ENCODE assay signal across 10 cellular contexts in the genomic region with DNA sequence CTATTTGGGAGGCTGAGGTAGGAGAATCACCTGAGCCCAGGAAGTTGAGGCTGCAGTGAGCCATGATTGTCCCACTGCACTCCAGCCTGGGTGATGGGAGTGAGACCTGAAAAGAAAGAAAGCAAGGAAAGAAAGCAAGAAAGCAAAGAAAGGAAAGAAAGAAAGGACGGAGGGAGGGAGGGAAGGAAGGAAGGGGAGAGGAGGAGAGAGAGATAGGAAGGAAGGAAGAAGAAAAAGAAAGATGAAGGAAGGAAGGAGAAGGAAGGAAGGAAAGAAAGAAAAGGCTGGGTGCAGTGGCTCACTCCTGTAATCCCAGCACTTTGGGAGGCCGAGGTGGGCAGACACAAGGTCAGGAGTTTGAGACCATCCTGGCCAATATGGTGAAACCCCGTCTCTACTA. TPM values are rescaled to one million over a fixed set of nuclear protein-coding genes. Genes with fewer than 3 reads are reported as not detected.
DNase-seq lines count a peak whose midpoint lies in the region; ATAC-seq and TF ChIP-seq lines count a peak whose summit lies in the region.
"Not testable (repeated sequence)": the region's sequence is repeated elsewhere in the genome, so short reads cannot be mapped to it uniquely, and the experiment has no call there.
"Had no signal": no experiment of that assay in that cellular context is flagged by ENCODE, and none has a peak within 500 bp of the region (broad histone marks: within the 10 kb centered on the region; RNA-seq: fewer than 3 reads in every experiment).

No MANE protein-coding gene starts in this region.

- CTCF ChIA-PET in T-cell (lab: Charles Lee), result not testable (repeated sequence)
- CTCF ChIA-PET in activated CD4-positive, alpha-beta memory T cell treated with anti-CD3 and anti-CD28 coated beads, Interleukin-2, amount 10 ng/mL, durations not matched to agents 7 days and 5 days (lab: Charles Lee), result interaction anchor here (1.5 to 3.1 kb wide), 3 partner anchors 28 to 151 kb away, joined by 6 to 20 read pairs (median 7); a partner anchor contains a TSS
- CTCF ChIA-PET in activated naive CD4-positive, alpha-beta T cell treated with anti-CD3 and anti-CD28 coated beads for 36 hours (lab: Charles Lee), result interaction anchor here (0.8 to 1.4 kb wide), 3 partner anchors 27 to 32 kb away, joined by 3 to 6 read pairs (median 3); a partner anchor contains a TSS

- not testable (repeated sequence) for DNase-seq in CD14-positive monocyte (ENCODE audit: low spot score); T-cell; activated CD4-positive, alpha-beta memory T cell treated with anti-CD3 and anti-CD28 coated beads, Interleukin-2, amount 10 ng/mL, durations not matched to agents 7 days and 5 days; activated naive CD4-positive, alpha-beta T cell treated with anti-CD3 and anti-CD28 coated beads for 36 hours; natural killer cell treated with Interleukin-12 subunit alpha and Interleukin-12 subunit beta and Interleukin-15 and Interleukin-18, amount 100 ng/mL, for 72 hours (ENCODE audit: low spot score)

- not testable (repeated sequence) for H3K9me3 Mint-ChIP-seq in CD14-positive monocyte; T-cell; activated CD4-positive, alpha-beta memory T cell treated with anti-CD3 and anti-CD28 coated beads, Interleukin-2, amount 10 ng/mL, durations not matched to agents 7 days and 5 days; activated naive CD4-positive, alpha-beta T cell treated with anti-CD3 and anti-CD28 coated beads for 36 hours; dendritic cell treated with granulocyte-macrophage colony-stimulating factor and Interleukin-4, amounts not matched to agents 40 ng/mL and 50 ng/mL, for 4 days; natural killer cell treated with Interleukin-12 subunit alpha and Interleukin-12 subunit beta and Interleukin-15 and Interleukin-18, amount 100 ng/mL, for 72 hours

- not testable (repeated sequence) for TF ChIP-seq CTCF in CD14-positive monocyte (IDR thresholded peaks at IDR 0.05)

- peaks cover 59 to 79% of the 10 kb centered on the region in 2 donors for H3K36me3 Mint-ChIP-seq in CD14-positive monocyte
- peaks cover 61% of the 10 kb centered on the region for H3K36me3 Mint-ChIP-seq in T-cell
- H3K36me3 Mint-ChIP-seq in activated CD4-positive, alpha-beta memory T cell treated with anti-CD3 and anti-CD28 coated beads, Interleukin-2, amount 10 ng/mL, durations not matched to agents 7 days and 5 days (ENCODE audit: low read depth), result peaks cover 86% of the 10 kb centered on the region
- H3K36me3 Mint-ChIP-seq in activated naive CD4-positive, alpha-beta T cell treated with anti-CD3 and anti-CD28 coated beads for 36 hours (ENCODE audit: low read depth), result peaks cover 54% of the 10 kb centered on the region
- H3K36me3 Mint-ChIP-seq in dendritic cell treated with granulocyte-macrophage colony-stimulating factor and Interleukin-4, amounts not matched to agents 40 ng/mL and 50 ng/mL, for 4 days (ENCODE audit: low read depth), result peaks cover 58% of the 10 kb centered on the region
- peaks cover 55% of the 10 kb centered on the region for H3K36me3 Mint-ChIP-seq in natural killer cell treated with Interleukin-12 subunit alpha and Interleukin-12 subunit beta and Interleukin-15 and Interleukin-18, amount 100 ng/mL, for 72 hours

- H3K27ac Mint-ChIP-seq in CD14-positive monocyte (peak overlapping the region in 6 of 7 donors; percentile 4 to 80 (median 42)), T-cell (peak overlapping the region; percentile 84 to 85)
- peak overlapping the region; percentile 66 for H3K27ac Mint-ChIP-seq in activated CD4-positive, alpha-beta memory T cell treated with anti-CD3 and anti-CD28 coated beads, Interleukin-2, amount 10 ng/mL, durations not matched to agents 7 days and 5 days
- H3K27ac Mint-ChIP-seq in activated naive CD4-positive, alpha-beta T cell treated with anti-CD3 and anti-CD28 coated beads for 36 hours, result peak overlapping the region; percentile 37
- H3K27ac Mint-ChIP-seq in dendritic cell treated with granulocyte-macrophage colony-stimulating factor and Interleukin-4, amounts not matched to agents 40 ng/mL and 50 ng/mL, for 4 days, result peak overlapping the region; percentile 78
- H3K27ac Mint-ChIP-seq in natural killer cell treated with Interleukin-12 subunit alpha and Interleukin-12 subunit beta and Interleukin-15 and Interleukin-18, amount 100 ng/mL, for 72 hours, result peak overlapping the region; percentile 94 to 95

- H3K27me3 Mint-ChIP-seq in CD14-positive monocyte (ENCODE audit: low read depth in 3 of 3); T-cell; activated CD4-positive, alpha-beta memory T cell treated with anti-CD3 and anti-CD28 coated beads, Interleukin-2, amount 10 ng/mL, durations not matched to agents 7 days and 5 days; activated naive CD4-positive, alpha-beta T cell treated with anti-CD3 and anti-CD28 coated beads for 36 hours (ENCODE audit: low read depth); dendritic cell treated with granulocyte-macrophage colony-stimulating factor and Interleukin-4, amounts not matched to agents 40 ng/mL and 50 ng/mL, for 4 days; natural killer cell treated with Interleukin-12 subunit alpha and Interleukin-12 subunit beta and Interleukin-15 and Interleukin-18, amount 100 ng/mL, for 72 hours: not testable (repeated sequence)

- intact Hi-C loops in CD14-positive monocyte (cut with micrococcal nuclease); activated naive CD4-positive, alpha-beta T cell treated with anti-CD3 and anti-CD28 coated beads for 36 hours (cut with micrococcal nuclease); dendritic cell treated with granulocyte-macrophage colony-stimulating factor and Interleukin-4, amounts not matched to agents 40 ng/mL and 50 ng/mL, for 4 days (cut with micrococcal nuclease): not testable (repeated sequence)

- H3K4me1 Mint-ChIP-seq in CD14-positive monocyte, result peaks cover 59% of the 10 kb centered on the region
- peaks cover 66 to 76% (median 67%) of the 10 kb centered on the region in 3 donors for H3K4me1 Mint-ChIP-seq in T-cell
- peaks cover 65% of the 10 kb centered on the region for H3K4me1 Mint-ChIP-seq in activated CD4-positive, alpha-beta memory T cell treated with anti-CD3 and anti-CD28 coated beads, Interleukin-2, amount 10 ng/mL, durations not matched to agents 7 days and 5 days
- peaks cover 54% of the 10 kb centered on the region for H3K4me1 Mint-ChIP-seq in activated naive CD4-positive, alpha-beta T cell treated with anti-CD3 and anti-CD28 coated beads for 36 hours (ENCODE audit: low read depth)
- H3K4me1 Mint-ChIP-seq in dendritic cell treated with granulocyte-macrophage colony-stimulating factor and Interleukin-4, amounts not matched to agents 40 ng/mL and 50 ng/mL, for 4 days (ENCODE audit: low read depth), result peaks cover 85% of the 10 kb centered on the region
- H3K4me1 Mint-ChIP-seq in natural killer cell treated with Interleukin-12 subunit alpha and Interleukin-12 subunit beta and Interleukin-15 and Interleukin-18, amount 100 ng/mL, for 72 hours (ENCODE audit: low read depth in 2 of 2), result peaks cover 55 to 61% of the 10 kb centered on the region in 2 donors

- ATAC-seq in T-cell (replicated peaks in 1 of 4); natural killer cell treated with Interleukin-12 subunit alpha and Interleukin-12 subunit beta and Interleukin-15 and Interleukin-18, amount 100 ng/mL, for 72 hours: not testable (repeated sequence)

- POLR2A ChIA-PET in T-cell (lab: Charles Lee), result interaction anchor here (0.5 to 0.6 kb wide), 2 partner anchors 48 to 129 kb away, joined by 3 to 5 read pairs; a partner anchor contains a TSS
- POLR2A ChIA-PET in activated CD4-positive, alpha-beta memory T cell treated with anti-CD3 and anti-CD28 coated beads, Interleukin-2, amount 10 ng/mL, durations not matched to agents 7 days and 5 days (lab: Charles Lee), result interaction anchor here (0.8 to 10.7 kb wide), 6 partner anchors 13 to 48 kb away, joined by 3 to 400 read pairs (median 84); a partner anchor contains a TSS

- not testable (repeated sequence) for H3K4me3 Mint-ChIP-seq in CD14-positive monocyte; activated CD4-positive, alpha-beta memory T cell treated with anti-CD3 and anti-CD28 coated beads, Interleukin-2, amount 10 ng/mL, durations not matched to agents 7 days and 5 days; activated naive CD4-positive, alpha-beta T cell treated with anti-CD3 and anti-CD28 coated beads for 36 hours; dendritic cell treated with granulocyte-macrophage colony-stimulating factor and Interleukin-4, amounts not matched to agents 40 ng/mL and 50 ng/mL, for 4 days
- H3K4me3 Mint-ChIP-seq in T-cell, result peak overlapping the region in 2 of 3 donors; percentile 6 to 10
- peak overlapping the region; percentile 93 for H3K4me3 Mint-ChIP-seq in natural killer cell treated with Interleukin-12 subunit alpha and Interleukin-12 subunit beta and Interleukin-15 and Interleukin-18, amount 100 ng/mL, for 72 hours

RNA-seq across cellular contexts. Expression of a gene that starts 5.2 kb away (rescaled TPM):
- polyA plus RNA-seq in CD14-positive monocyte, result 100 to 1,000 TPM in 1 of 2 donors, 10 to 100 TPM in 1; 56.8 to 109 TPM
- total RNA-seq in T-cell, result 100 to 1,000 TPM; 322 to 640 (median 518) TPM
- 100 to 1,000 TPM; 583 to 586 TPM for total RNA-seq in activated CD4-positive, alpha-beta memory T cell treated with anti-CD3 and anti-CD28 coated beads, Interleukin-2, amount 10 ng/mL, durations not matched to agents 7 days and 5 days
- total RNA-seq in activated naive CD4-positive, alpha-beta T cell treated with anti-CD3 and anti-CD28 coated beads for 36 hours, result 10 to 100 TPM; 83.8 to 89.0 TPM
- 100 to 1,000 TPM; 648 to 717 TPM for total RNA-seq in natural killer cell treated with Interleukin-12 subunit alpha and Interleukin-12 subunit beta and Interleukin-15 and Interleukin-18, amount 100 ng/mL, for 72 hours
- total RNA-seq: Daoy, H9, NCI-H460, RPMI7951 had no signal

RNA-seq across cellular contexts. Expression of a gene that starts 32.1 kb away (rescaled TPM):
- 10 to 100 TPM; 54.2 to 56.4 TPM for polyA plus RNA-seq in CD14-positive monocyte
- 10 to 100 TPM; 21.3 to 50.2 (median 47.8) TPM for total RNA-seq in T-cell
- total RNA-seq in activated CD4-positive, alpha-beta memory T cell treated with anti-CD3 and anti-CD28 coated beads, Interleukin-2, amount 10 ng/mL, durations not matched to agents 7 days and 5 days, result 10 to 100 TPM; 56.3 to 57.8 TPM
- total RNA-seq in activated naive CD4-positive, alpha-beta T cell treated with anti-CD3 and anti-CD28 coated beads for 36 hours, result 10 to 100 TPM; 37.8 to 39.2 TPM
- 10 to 100 TPM; 84.7 to 91.4 TPM for total RNA-seq in natural killer cell treated with Interleukin-12 subunit alpha and Interleukin-12 subunit beta and Interleukin-15 and Interleukin-18, amount 100 ng/mL, for 72 hours

RNA-seq across cellular contexts. Expression of a gene that starts 47.9 kb away (rescaled TPM):
- polyA plus RNA-seq in CD14-positive monocyte, result 10 to 100 TPM; 32.2 to 45.5 TPM
- total RNA-seq in T-cell, result 10 to 100 TPM; 11.2 to 30.6 (median 24.7) TPM
- total RNA-seq in activated CD4-positive, alpha-beta memory T cell treated with anti-CD3 and anti-CD28 coated beads, Interleukin-2, amount 10 ng/mL, durations not matched to agents 7 days and 5 days, result 10 to 100 TPM; 51.3 to 51.4 TPM
- total RNA-seq in activated naive CD4-positive, alpha-beta T cell treated with anti-CD3 and anti-CD28 coated beads for 36 hours, result 10 to 100 TPM; 69.9 to 73.0 TPM
- total RNA-seq in natural killer cell treated with Interleukin-12 subunit alpha and Interleukin-12 subunit beta and Interleukin-15 and Interleukin-18, amount 100 ng/mL, for 72 hours, result 100 to 1,000 TPM in 1 of 2 donors, 10 to 100 TPM in 1; 95.9 to 155 TPM

RNA-seq across cellular contexts. Expression of a gene that starts 48.6 kb away (rescaled TPM):
- polyA plus RNA-seq in CD14-positive monocyte, result 1 to 10 TPM; 2.8 to 3.0 TPM
- total RNA-seq in T-cell, result 1 to 10 TPM; 5.0 to 8.3 (median 7.2) TPM
- total RNA-seq in activated CD4-positive, alpha-beta memory T cell treated with anti-CD3 and anti-CD28 coated beads, Interleukin-2, amount 10 ng/mL, durations not matched to agents 7 days and 5 days, result 1 to 10 TPM; 5.9 to 6.0 TPM
- 1 to 10 TPM; 7.8 to 8.3 TPM for total RNA-seq in activated naive CD4-positive, alpha-beta T cell treated with anti-CD3 and anti-CD28 coated beads for 36 hours
- total RNA-seq in natural killer cell treated with Interleukin-12 subunit alpha and Interleukin-12 subunit beta and Interleukin-15 and Interleukin-18, amount 100 ng/mL, for 72 hours, result 10 to 100 TPM; 10.4 to 11.8 TPM

RNA-seq across cellular contexts. Expression of a gene that starts 56.9 kb away (rescaled TPM):
- 1 to 10 TPM; 4.1 to 6.6 TPM for polyA plus RNA-seq in CD14-positive monocyte
- 10 to 100 TPM in 3 of 5 donors, 1 to 10 TPM in 2; 6.8 to 17.4 (median 14.2) TPM for total RNA-seq in T-cell
- total RNA-seq in activated CD4-positive, alpha-beta memory T cell treated with anti-CD3 and anti-CD28 coated beads, Interleukin-2, amount 10 ng/mL, durations not matched to agents 7 days and 5 days, result 10 to 100 TPM; 10.6 to 10.7 TPM
- 1 to 10 TPM; 5.1 to 6.1 TPM for total RNA-seq in activated naive CD4-positive, alpha-beta T cell treated with anti-CD3 and anti-CD28 coated beads for 36 hours
- 10 to 100 TPM in 1 of 2 donors, 1 to 10 TPM in 1; 8.7 to 10.3 TPM for total RNA-seq in natural killer cell treated with Interleukin-12 subunit alpha and Interleukin-12 subunit beta and Interleukin-15 and Interleukin-18, amount 100 ng/mL, for 72 hours

Comparison
In these comparisons a context has a peak if more than half of its experiments do, and no peak if none do; other contexts are left out.
1. H3K27ac Mint-ChIP-seq: peak in every context shown above with its lines; median percentile 94 in natural killer cell treated with Interleukin-12 subunit alpha and Interleukin-12 subunit beta and Interleukin-15 and Interleukin-18, amount 100 ng/mL, for 72 hours; 84 in T-cell; 78 in dendritic cell treated with granulocyte-macrophage colony-stimulating factor and Interleukin-4, amounts not matched to agents 40 ng/mL and 50 ng/mL, for 4 days; 66 in activated CD4-positive, alpha-beta memory T cell treated with anti-CD3 and anti-CD28 coated beads, Interleukin-2, amount 10 ng/mL, durations not matched to agents 7 days and 5 days; 42 in CD14-positive monocyte; 37 in activated naive CD4-positive, alpha-beta T cell treated with anti-CD3 and anti-CD28 coated beads for 36 hours.